In the genomic region with DNA sequence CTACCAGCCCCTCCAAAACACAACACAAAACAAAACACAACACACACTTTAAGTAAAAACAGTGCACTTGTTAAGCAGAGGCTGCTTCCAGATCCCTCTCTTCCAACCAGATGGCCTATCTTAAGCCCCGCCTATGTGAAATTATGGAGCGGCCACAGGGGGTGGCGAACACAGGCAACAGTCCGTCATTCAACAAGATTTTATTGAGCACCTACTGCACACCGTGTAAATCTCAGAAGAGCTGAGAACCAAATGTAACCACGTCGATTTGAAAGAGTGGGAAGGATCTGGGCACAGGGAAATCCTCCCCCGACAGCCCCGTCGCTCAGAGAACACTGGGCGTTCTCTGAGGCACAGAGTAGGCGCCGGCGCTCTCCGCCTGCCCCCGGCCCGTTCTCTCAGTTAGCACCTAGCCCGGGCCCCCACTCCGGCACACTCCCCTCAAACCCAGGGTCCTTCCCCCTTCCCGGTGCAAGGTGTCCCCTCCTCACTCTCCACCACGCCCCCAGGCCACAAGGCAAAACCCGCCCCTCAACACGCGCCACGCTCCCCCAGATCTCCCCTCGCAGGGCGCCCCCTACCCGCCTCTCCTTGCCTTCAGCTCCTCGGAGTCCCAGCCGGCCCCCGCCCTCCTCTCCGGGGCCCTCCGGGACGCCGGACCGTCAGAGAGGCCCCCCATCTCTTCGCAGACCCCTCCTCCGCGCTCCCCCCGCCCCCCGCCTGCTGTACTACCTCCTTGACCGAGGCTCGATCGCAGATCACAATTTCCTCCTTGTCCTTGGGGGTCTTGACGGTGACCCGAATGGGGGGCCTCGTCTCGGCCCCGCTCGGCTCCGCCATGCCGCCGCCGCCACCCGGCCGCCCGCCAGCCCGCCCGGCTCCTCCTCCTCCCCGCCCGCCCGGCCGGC, we compare ENCODE assay signal across 1 cellular context.
TF ChIP-seq lines count a peak whose summit lies in the region.

No MANE protein-coding gene starts in this region.

TF ChIP-seq in HepG2, 621 proteins besides CTCF, POLR2A, EP300 and RAD21 (continued from another document and continues in another):
- TF ChIP-seq, protein P1, sequence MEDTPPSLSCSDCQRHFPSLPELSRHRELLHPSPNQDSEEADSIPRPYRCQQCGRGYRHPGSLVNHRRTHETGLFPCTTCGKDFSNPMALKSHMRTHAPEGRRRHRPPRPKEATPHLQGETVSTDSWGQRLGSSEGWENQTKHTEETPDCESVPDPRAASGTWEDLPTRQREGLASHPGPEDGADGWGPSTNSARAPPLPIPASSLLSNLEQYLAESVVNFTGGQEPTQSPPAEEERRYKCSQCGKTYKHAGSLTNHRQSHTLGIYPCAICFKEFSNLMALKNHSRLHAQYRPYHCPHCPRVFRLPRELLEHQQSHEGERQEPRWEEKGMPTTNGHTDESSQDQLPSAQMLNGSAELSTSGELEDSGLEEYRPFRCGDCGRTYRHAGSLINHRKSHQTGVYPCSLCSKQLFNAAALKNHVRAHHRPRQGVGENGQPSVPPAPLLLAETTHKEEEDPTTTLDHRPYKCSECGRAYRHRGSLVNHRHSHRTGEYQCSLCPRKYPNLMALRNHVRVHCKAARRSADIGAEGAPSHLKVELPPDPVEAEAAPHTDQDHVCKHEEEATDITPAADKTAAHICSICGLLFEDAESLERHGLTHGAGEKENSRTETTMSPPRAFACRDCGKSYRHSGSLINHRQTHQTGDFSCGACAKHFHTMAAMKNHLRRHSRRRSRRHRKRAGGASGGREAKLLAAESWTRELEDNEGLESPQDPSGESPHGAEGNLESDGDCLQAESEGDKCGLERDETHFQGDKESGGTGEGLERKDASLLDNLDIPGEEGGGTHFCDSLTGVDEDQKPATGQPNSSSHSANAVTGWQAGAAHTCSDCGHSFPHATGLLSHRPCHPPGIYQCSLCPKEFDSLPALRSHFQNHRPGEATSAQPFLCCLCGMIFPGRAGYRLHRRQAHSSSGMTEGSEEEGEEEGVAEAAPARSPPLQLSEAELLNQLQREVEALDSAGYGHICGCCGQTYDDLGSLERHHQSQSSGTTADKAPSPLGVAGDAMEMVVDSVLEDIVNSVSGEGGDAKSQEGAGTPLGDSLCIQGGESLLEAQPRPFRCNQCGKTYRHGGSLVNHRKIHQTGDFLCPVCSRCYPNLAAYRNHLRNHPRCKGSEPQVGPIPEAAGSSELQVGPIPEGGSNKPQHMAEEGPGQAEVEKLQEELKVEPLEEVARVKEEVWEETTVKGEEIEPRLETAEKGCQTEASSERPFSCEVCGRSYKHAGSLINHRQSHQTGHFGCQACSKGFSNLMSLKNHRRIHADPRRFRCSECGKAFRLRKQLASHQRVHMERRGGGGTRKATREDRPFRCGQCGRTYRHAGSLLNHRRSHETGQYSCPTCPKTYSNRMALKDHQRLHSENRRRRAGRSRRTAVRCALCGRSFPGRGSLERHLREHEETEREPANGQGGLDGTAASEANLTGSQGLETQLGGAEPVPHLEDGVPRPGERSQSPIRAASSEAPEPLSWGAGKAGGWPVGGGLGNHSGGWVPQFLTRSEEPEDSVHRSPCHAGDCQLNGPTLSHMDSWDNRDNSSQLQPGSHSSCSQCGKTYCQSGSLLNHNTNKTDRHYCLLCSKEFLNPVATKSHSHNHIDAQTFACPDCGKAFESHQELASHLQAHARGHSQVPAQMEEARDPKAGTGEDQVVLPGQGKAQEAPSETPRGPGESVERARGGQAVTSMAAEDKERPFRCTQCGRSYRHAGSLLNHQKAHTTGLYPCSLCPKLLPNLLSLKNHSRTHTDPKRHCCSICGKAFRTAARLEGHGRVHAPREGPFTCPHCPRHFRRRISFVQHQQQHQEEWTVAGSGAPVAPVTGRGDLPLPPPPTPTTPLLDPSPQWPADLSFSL (CRISPR knock-in tag; IDR thresholded peaks at IDR 0.05): 0 out of 2 replicates have a peak, but pooled peaks have one; percentile 43
- TF ChIP-seq MIER3 (CRISPR knock-in tag; IDR thresholded peaks at IDR 0.05; ENCODE audit: borderline replicate concordance) (no peak), SP5 (CRISPR knock-in tag; IDR thresholded peaks at IDR 0.05; ENCODE audit: borderline replicate concordance, low read depth) (no peak), ZNF549 (CRISPR knock-in tag; IDR thresholded peaks at IDR 0.05) (no peak), PITX1 (CRISPR knock-in tag; IDR thresholded peaks at IDR 0.05) (no peak), SNAI1 (CRISPR knock-in tag; IDR thresholded peaks at IDR 0.05; ENCODE audit: borderline replicate concordance) (no peak), DNMT3B (CRISPR knock-in tag; conservative IDR thresholded peaks at IDR 0.05) (no peak), MTF2 (CRISPR knock-in tag; IDR thresholded peaks at IDR 0.05; ENCODE audit: borderline replicate concordance) (0 out of 2 replicates have a peak, but pooled peaks have one; percentile 31), ZC3H13 (CRISPR knock-in tag; IDR thresholded peaks at IDR 0.05) (no peak), KLF12 (CRISPR knock-in tag; IDR thresholded peaks at IDR 0.05; ENCODE audit: borderline replicate concordance) (peak; percentile 50; the same call in 1 of the 2 replicates), CBX5 (CRISPR knock-in tag; IDR thresholded peaks at IDR 0.05; ENCODE audit: borderline replicate concordance) (0 out of 2 replicates have a peak, but pooled peaks have one; percentile 30), ZNF777 (CRISPR knock-in tag; IDR thresholded peaks at IDR 0.05) (peak; percentile 52; the same call in 1 of the 2 replicates), CC2D1A (CRISPR knock-in tag; IDR thresholded peaks at IDR 0.05) (no peak), SALL2 (CRISPR knock-in tag; IDR thresholded peaks at IDR 0.05) (no peak), ZNF772 (CRISPR knock-in tag; IDR thresholded peaks at IDR 0.05) (peak; percentile 52; the same call in 1 of the 2 replicates), ZNF546 (CRISPR knock-in tag; conservative IDR thresholded peaks at IDR 0.05) (no peak), ZNF788 (CRISPR knock-in tag; IDR thresholded peaks at IDR 0.05; ENCODE audit: borderline replicate concordance) (0 out of 2 replicates have a peak, but pooled peaks have one; percentile 29), RXRA (CRISPR knock-in tag; IDR thresholded peaks at IDR 0.05) (peak; percentile 49; the same call in 1 of the 2 replicates), ZNF24 (IDR thresholded peaks at IDR 0.05) (peak; percentile 25; the same call in 1 of the 2 replicates), ZNF441 (CRISPR knock-in tag; IDR thresholded peaks at IDR 0.05; ENCODE audit: borderline replicate concordance) (0 out of 2 replicates have a peak, but pooled peaks have one; percentile 22), GATAD1 (CRISPR knock-in tag; IDR thresholded peaks at IDR 0.05) (peak; percentile 47; the same call in 1 of the 2 replicates), ZNF44 (CRISPR knock-in tag; IDR thresholded peaks at IDR 0.05) (no peak), HDAC6 (IDR thresholded peaks at IDR 0.05; ENCODE audit: low read depth, low read length) (no peak), KLF16 (CRISPR knock-in tag; IDR thresholded peaks at IDR 0.05) (peak in 1 of 2 experiments; percentile 34; a peak in 1 of 4 replicates), YEATS4 (CRISPR knock-in tag; IDR thresholded peaks at IDR 0.05; ENCODE audit: borderline replicate concordance) (peak; percentile 38; the same call in 1 of the 2 replicates), ZNF776 (CRISPR knock-in tag; IDR thresholded peaks at IDR 0.05) (no peak), ZNF207 (IDR thresholded peaks at IDR 0.05; ENCODE audit: borderline replicate concordance) (no peak), HDAC1 (CRISPR knock-in tag; IDR thresholded peaks at IDR 0.05) (no peak), FOXA3 (CRISPR knock-in tag; IDR thresholded peaks at IDR 0.05) (peak; percentile 14; the same call in 1 of the 2 replicates), HIVEP1 (CRISPR knock-in tag; IDR thresholded peaks at IDR 0.05) (no peak), SIN3A (IDR thresholded peaks at IDR 0.05; ENCODE audit: borderline replicate concordance, low read depth, low read length) (no peak), MYC (CRISPR knock-in tag; IDR thresholded peaks at IDR 0.05; ENCODE audit: borderline replicate concordance) (peak; percentile 70; the same call in 1 of the 2 replicates), TMF1 (CRISPR knock-in tag; IDR thresholded peaks at IDR 0.05; ENCODE audit: low read depth) (no peak), TCF12 (IDR thresholded peaks at IDR 0.05) (no peak), TCF12 (CRISPR knock-in tag; IDR thresholded peaks at IDR 0.05) (no peak), SYNCRIP (IDR thresholded peaks at IDR 0.05; ENCODE audit: insufficient read depth, low read depth, low read length) (no peak), BRCA1 (CRISPR knock-in tag; IDR thresholded peaks at IDR 0.05) (no peak), JDP2 (CRISPR knock-in tag; IDR thresholded peaks at IDR 0.05; ENCODE audit: borderline replicate concordance) (no peak), MLLT10 (CRISPR knock-in tag; IDR thresholded peaks at IDR 0.05) (no peak), RBM22 (optimal IDR thresholded peaks at IDR 0.05; ENCODE audit: low read length) (no peak)
- TF ChIP-seq, protein P2, sequence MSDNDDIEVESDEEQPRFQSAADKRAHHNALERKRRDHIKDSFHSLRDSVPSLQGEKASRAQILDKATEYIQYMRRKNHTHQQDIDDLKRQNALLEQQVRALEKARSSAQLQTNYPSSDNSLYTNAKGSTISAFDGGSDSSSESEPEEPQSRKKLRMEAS (IDR thresholded peaks at IDR 0.05): peak; percentile 17; the same call in 1 of the 2 replicates
- TF ChIP-seq, protein P3, sequence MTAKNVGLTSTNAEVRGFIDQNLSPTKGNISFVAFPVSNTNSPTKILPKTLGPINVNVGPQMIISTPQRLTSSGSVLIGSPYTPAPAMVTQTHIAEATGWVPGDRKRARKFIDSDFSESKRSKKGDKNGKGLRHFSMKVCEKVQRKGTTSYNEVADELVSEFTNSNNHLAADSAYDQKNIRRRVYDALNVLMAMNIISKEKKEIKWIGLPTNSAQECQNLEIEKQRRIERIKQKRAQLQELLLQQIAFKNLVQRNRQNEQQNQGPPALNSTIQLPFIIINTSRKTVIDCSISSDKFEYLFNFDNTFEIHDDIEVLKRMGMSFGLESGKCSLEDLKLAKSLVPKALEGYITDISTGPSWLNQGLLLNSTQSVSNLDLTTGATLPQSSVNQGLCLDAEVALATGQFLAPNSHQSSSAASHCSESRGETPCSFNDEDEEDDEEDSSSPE (CRISPR knock-in tag; IDR thresholded peaks at IDR 0.05): no peak
- TF ChIP-seq, protein P4, sequence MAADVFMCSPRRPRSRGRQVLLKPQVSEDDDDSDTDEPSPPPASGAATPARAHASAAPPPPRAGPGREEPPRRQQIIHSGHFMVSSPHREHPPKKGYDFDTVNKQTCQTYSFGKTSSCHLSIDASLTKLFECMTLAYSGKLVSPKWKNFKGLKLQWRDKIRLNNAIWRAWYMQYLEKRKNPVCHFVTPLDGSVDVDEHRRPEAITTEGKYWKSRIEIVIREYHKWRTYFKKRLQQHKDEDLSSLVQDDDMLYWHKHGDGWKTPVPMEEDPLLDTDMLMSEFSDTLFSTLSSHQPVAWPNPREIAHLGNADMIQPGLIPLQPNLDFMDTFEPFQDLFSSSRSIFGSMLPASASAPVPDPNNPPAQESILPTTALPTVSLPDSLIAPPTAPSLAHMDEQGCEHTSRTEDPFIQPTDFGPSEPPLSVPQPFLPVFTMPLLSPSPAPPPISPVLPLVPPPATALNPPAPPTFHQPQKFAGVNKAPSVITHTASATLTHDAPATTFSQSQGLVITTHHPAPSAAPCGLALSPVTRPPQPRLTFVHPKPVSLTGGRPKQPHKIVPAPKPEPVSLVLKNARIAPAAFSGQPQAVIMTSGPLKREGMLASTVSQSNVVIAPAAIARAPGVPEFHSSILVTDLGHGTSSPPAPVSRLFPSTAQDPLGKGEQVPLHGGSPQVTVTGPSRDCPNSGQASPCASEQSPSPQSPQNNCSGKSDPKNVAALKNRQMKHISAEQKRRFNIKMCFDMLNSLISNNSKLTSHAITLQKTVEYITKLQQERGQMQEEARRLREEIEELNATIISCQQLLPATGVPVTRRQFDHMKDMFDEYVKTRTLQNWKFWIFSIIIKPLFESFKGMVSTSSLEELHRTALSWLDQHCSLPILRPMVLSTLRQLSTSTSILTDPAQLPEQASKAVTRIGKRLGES (CRISPR knock-in tag; IDR thresholded peaks at IDR 0.05; ENCODE audit: borderline replicate concordance): no peak
- TF ChIP-seq, protein P5, sequence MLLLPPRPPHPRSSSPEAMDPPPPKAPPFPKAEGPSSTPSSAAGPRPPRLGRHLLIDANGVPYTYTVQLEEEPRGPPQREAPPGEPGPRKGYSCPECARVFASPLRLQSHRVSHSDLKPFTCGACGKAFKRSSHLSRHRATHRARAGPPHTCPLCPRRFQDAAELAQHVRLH (CRISPR knock-in tag; IDR thresholded peaks at IDR 0.05; ENCODE audit: borderline replicate concordance, low read depth): peak; percentile 21; the same call in 1 of the 2 replicates
- TF ChIP-seq, protein P6, sequence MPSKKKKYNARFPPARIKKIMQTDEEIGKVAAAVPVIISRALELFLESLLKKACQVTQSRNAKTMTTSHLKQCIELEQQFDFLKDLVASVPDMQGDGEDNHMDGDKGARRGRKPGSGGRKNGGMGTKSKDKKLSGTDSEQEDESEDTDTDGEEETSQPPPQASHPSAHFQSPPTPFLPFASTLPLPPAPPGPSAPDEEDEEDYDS (CRISPR knock-in tag; IDR thresholded peaks at IDR 0.05): no peak
- TF ChIP-seq, protein P7, sequence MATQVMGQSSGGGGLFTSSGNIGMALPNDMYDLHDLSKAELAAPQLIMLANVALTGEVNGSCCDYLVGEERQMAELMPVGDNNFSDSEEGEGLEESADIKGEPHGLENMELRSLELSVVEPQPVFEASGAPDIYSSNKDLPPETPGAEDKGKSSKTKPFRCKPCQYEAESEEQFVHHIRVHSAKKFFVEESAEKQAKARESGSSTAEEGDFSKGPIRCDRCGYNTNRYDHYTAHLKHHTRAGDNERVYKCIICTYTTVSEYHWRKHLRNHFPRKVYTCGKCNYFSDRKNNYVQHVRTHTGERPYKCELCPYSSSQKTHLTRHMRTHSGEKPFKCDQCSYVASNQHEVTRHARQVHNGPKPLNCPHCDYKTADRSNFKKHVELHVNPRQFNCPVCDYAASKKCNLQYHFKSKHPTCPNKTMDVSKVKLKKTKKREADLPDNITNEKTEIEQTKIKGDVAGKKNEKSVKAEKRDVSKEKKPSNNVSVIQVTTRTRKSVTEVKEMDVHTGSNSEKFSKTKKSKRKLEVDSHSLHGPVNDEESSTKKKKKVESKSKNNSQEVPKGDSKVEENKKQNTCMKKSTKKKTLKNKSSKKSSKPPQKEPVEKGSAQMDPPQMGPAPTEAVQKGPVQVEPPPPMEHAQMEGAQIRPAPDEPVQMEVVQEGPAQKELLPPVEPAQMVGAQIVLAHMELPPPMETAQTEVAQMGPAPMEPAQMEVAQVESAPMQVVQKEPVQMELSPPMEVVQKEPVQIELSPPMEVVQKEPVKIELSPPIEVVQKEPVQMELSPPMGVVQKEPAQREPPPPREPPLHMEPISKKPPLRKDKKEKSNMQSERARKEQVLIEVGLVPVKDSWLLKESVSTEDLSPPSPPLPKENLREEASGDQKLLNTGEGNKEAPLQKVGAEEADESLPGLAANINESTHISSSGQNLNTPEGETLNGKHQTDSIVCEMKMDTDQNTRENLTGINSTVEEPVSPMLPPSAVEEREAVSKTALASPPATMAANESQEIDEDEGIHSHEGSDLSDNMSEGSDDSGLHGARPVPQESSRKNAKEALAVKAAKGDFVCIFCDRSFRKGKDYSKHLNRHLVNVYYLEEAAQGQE (IDR thresholded peaks at IDR 0.05; ENCODE audit: borderline replicate concordance in 1 of 2, low read depth in 1 of 2, low read length in 2 of 2): no peak
- TF ChIP-seq, protein P8, sequence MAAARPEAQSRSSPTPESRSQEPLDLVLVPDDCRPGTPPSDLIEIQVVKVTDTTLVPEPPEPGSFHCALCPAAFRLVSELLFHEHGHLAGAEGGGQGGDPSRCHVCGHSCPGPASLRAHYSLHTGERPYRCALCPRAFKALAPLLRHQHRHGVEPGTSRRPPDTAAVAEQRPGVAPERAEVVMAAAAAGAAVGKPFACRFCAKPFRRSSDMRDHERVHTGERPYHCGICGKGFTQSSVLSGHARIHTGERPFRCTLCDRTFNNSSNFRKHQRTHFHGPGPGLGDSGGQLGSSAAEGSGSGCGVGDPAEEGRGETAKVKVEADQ (CRISPR knock-in tag; IDR thresholded peaks at IDR 0.05; ENCODE audit: borderline replicate concordance): no peak
